ENCODE assay signal across 1 cellular context in the genomic region with DNA sequence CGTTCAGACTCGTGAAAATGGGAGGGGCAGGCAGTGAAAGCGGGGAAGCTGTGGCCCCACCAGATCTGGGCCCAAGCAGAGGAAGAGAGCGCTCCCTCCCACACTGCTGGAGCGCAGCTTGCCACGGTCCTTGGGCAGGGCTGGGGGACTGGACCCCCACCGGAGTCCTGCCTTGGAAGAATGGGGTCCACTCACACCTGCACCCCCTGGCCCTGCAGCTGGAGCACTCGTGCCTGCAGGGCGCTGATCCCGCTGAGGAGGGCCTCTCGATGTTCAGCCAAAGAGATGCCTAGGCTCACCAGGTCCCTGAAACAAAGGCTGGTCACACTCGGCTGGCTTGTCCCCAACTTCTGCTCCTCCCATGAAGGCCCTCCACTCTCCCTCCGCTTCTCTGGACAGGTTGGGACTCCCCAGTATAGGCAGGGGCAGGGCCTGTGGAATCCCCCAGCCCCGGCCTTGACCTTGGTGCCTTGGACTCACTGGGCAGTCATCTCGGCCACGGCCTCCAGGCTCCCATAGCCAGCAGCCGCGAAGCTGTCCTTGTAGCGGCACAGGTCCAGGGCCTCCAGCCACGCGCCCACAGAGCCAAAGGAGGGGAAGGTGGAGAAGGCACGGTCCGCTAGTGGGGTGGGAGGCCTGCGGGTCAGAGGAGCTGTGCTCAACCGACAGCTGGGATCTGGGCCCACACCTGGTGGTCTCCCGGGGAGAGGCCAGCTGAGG.
A peak's percentile ranks its signal among the peaks of the same experiment; 100 is the strongest.
TF ChIP-seq lines count a peak whose summit lies in the region.

No MANE protein-coding gene starts in this region.

TF ChIP-seq in HepG2, 621 proteins besides CTCF, POLR2A, EP300 and RAD21 (continued from another document):
- TF ChIP-seq, protein P1, sequence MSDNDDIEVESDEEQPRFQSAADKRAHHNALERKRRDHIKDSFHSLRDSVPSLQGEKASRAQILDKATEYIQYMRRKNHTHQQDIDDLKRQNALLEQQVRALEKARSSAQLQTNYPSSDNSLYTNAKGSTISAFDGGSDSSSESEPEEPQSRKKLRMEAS (IDR thresholded peaks at IDR 0.05): peak; percentile 29; the same call in 1 of the 2 replicates
- TF ChIP-seq HIC2 (CRISPR knock-in tag; IDR thresholded peaks at IDR 0.05; ENCODE audit: low read depth) (0 out of 2 replicates have a peak, but pooled peaks have one; percentile 44), SSRP1 (CRISPR knock-in tag; IDR thresholded peaks at IDR 0.05) (no peak), KAT7 (CRISPR knock-in tag; IDR thresholded peaks at IDR 0.05; ENCODE audit: borderline replicate concordance) (no peak), ZSCAN9 (CRISPR knock-in tag; IDR thresholded peaks at IDR 0.05; ENCODE audit: borderline replicate concordance) (no peak), SNAPC4 (CRISPR knock-in tag; IDR thresholded peaks at IDR 0.05) (no peak), ZNF619 (CRISPR knock-in tag; IDR thresholded peaks at IDR 0.05) (no peak), POGZ (CRISPR knock-in tag; IDR thresholded peaks at IDR 0.05) (no peak), NCOR1 (IDR thresholded peaks at IDR 0.05; ENCODE audit: borderline replicate concordance, low read length) (no peak), RNF2 (conservative IDR thresholded peaks at IDR 0.05; ENCODE audit: low read depth) (peak; percentile 41; the same call in 1 of the 2 replicates), IKZF5 (CRISPR knock-in tag; IDR thresholded peaks at IDR 0.05) (no peak), HNRNPH1 (optimal IDR thresholded peaks at IDR 0.05; ENCODE audit: low read depth, low read length) (no peak), MED1 (CRISPR knock-in tag; IDR thresholded peaks at IDR 0.05) (no peak), KDM5B (CRISPR knock-in tag; IDR thresholded peaks at IDR 0.05; ENCODE audit: borderline replicate concordance) (0 out of 2 replicates have a peak, but pooled peaks have one; percentile 20), BORCS8-MEF2B (CRISPR knock-in tag; IDR thresholded peaks at IDR 0.05) (no peak)
- TF ChIP-seq, protein P2, sequence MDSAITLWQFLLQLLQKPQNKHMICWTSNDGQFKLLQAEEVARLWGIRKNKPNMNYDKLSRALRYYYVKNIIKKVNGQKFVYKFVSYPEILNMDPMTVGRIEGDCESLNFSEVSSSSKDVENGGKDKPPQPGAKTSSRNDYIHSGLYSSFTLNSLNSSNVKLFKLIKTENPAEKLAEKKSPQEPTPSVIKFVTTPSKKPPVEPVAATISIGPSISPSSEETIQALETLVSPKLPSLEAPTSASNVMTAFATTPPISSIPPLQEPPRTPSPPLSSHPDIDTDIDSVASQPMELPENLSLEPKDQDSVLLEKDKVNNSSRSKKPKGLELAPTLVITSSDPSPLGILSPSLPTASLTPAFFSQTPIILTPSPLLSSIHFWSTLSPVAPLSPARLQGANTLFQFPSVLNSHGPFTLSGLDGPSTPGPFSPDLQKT (CRISPR knock-in tag; IDR thresholded peaks at IDR 0.05; ENCODE audit: borderline replicate concordance): no peak
- TF ChIP-seq, protein P3, sequence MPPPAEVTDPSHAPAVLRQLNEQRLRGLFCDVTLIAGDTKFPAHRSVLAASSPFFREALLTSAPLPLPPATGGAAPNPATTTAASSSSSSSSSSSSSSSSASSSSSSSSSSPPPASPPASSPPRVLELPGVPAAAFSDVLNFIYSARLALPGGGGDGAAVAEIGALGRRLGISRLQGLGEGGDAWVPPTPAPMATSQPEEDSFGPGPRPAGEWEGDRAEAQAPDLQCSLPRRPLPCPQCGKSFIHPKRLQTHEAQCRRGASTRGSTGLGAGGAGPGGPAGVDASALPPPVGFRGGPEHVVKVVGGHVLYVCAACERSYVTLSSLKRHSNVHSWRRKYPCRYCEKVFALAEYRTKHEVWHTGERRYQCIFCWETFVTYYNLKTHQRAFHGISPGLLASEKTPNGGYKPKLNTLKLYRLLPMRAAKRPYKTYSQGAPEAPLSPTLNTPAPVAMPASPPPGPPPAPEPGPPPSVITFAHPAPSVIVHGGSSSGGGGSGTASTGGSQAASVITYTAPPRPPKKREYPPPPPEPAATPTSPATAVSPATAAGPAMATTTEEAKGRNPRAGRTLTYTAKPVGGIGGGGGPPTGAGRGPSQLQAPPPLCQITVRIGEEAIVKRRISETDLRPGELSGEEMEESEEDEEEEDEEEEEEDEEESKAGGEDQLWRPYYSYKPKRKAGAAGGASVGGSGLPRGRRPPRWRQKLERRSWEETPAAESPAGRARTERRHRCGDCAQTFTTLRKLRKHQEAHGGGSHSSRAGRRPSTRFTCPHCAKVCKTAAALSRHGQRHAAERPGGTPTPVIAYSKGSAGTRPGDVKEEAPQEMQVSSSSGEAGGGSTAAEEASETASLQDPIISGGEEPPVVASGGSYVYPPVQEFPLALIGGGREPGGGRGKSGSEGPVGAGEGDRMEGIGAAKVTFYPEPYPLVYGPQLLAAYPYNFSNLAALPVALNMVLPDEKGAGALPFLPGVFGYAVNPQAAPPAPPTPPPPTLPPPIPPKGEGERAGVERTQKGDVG (CRISPR knock-in tag; IDR thresholded peaks at IDR 0.05; ENCODE audit: borderline replicate concordance): no peak
